1 cellular context compared by ENCODE assay signal in the genomic region with DNA sequence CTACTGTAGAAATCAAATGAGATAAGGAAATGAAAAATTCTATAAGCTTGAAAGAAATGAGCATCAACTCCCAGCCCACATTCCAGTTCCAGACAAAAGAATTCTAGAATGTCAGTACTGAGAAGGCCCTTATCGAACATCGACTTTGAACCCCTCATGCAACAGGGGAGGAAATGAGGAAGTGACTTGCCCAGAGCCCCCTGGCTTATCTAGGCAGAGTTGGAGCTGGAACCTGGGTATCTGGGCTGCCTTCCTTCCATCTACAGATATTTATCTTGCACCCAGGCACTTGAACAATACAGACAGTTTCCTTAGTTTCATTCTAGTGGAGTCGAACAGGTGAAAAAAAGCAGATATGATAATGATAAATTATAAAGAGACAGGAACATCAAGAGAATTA.
TF ChIP-seq lines count a peak whose summit lies in the region.

No MANE protein-coding gene starts in this region.

TF ChIP-seq in K562, 482 proteins besides CTCF, POLR2A, EP300 and RAD21 (continued from another document and continues in another):
- no peak for TF ChIP-seq ZBTB1 (CRISPR knock-in tag; IDR thresholded peaks at IDR 0.05; ENCODE audit: borderline replicate concordance, low read depth)
- TF ChIP-seq SMARCE1 (IDR thresholded peaks at IDR 0.05) = peak; percentile 84
- TF ChIP-seq ATF6 (CRISPR knock-in tag; IDR thresholded peaks at IDR 0.05) = no peak
- no peak for TF ChIP-seq CREB1 (IDR thresholded peaks at IDR 0.05)
- no peak for TF ChIP-seq CREB1 (CRISPR knock-in tag; IDR thresholded peaks at IDR 0.05)
- TF ChIP-seq CREM (IDR thresholded peaks at IDR 0.05; ENCODE audit: low read depth) = no peak
- TF ChIP-seq MTA2 (IDR thresholded peaks at IDR 0.05; ENCODE audit: low read depth) = peak; percentile 49; the same call in 1 of the 2 replicates
- no peak for TF ChIP-seq PHB2 (IDR thresholded peaks at IDR 0.05; ENCODE audit: low read depth)
- TF ChIP-seq ZNF121 (CRISPR knock-in tag; conservative IDR thresholded peaks at IDR 0.05) = no peak
- no peak for TF ChIP-seq PBX2 (CRISPR knock-in tag; IDR thresholded peaks at IDR 0.05; ENCODE audit: low read depth)
- peak; percentile 36; the same call in 1 of the 2 replicates for TF ChIP-seq PBX2 (tag; conservative IDR thresholded peaks at IDR 0.05; ENCODE audit: low read depth)
- no peak for TF ChIP-seq CREB3 (tag; conservative IDR thresholded peaks at IDR 0.05; ENCODE audit: low read depth)
- no peak for TF ChIP-seq FOXP1 (CRISPR knock-in tag; IDR thresholded peaks at IDR 0.05)
- TF ChIP-seq SOX6 (IDR thresholded peaks at IDR 0.05) = peak; percentile 90
- TF ChIP-seq BCOR (IDR thresholded peaks at IDR 0.05) = no peak
- TF ChIP-seq KLF10 (CRISPR knock-in tag; IDR thresholded peaks at IDR 0.05) = no peak
- TF ChIP-seq TRIM24 (IDR thresholded peaks at IDR 0.05) = no peak
- TF ChIP-seq HDAC2 (IDR thresholded peaks at IDR 0.05) = 0 out of 2 replicates have a peak, but pooled peaks have one; percentile 38
- no peak for TF ChIP-seq THRB (CRISPR knock-in tag; conservative IDR thresholded peaks at IDR 0.05)
- TF ChIP-seq SREBF1 (IDR thresholded peaks at IDR 0.05; ENCODE audit: borderline replicate concordance, low read depth, low read length) = no peak
- TF ChIP-seq ZBTB7A (IDR thresholded peaks at IDR 0.05; ENCODE audit: borderline replicate concordance, control insufficient read depth, low read depth, low read length) = peak; percentile 47; the same call in 1 of the 2 replicates
- TF ChIP-seq TCF7L2 (IDR thresholded peaks at IDR 0.05; ENCODE audit: low read depth, low read length) = no peak
- no peak for TF ChIP-seq ZNF592 (IDR thresholded peaks at IDR 0.05)
- TF ChIP-seq CLOCK (CRISPR knock-in tag; IDR thresholded peaks at IDR 0.05; ENCODE audit: borderline replicate concordance) = no peak
- TF ChIP-seq ZNF133 (CRISPR knock-in tag; IDR thresholded peaks at IDR 0.05) = no peak
- no peak for TF ChIP-seq FOSL1 (tag; conservative IDR thresholded peaks at IDR 0.05)
- no peak for TF ChIP-seq TAF15 (IDR thresholded peaks at IDR 0.05; ENCODE audit: low read depth, low read length)
- TF ChIP-seq LCOR (CRISPR knock-in tag; IDR thresholded peaks at IDR 0.05) = no peak
- no peak for TF ChIP-seq ZNF124 (CRISPR knock-in tag; IDR thresholded peaks at IDR 0.05)
- no peak for TF ChIP-seq ZNF274 (IDR thresholded peaks at IDR 0.05; ENCODE audit: borderline replicate concordance, low read depth, low read length)
- no peak for TF ChIP-seq DIDO1 (tag; IDR thresholded peaks at IDR 0.05; ENCODE audit: low read depth)
- TF ChIP-seq ZNF644 (tag; IDR thresholded peaks at IDR 0.05; ENCODE audit: low read depth) = no peak
- no peak for TF ChIP-seq KHSRP (IDR thresholded peaks at IDR 0.05)
- TF ChIP-seq, protein P1, sequence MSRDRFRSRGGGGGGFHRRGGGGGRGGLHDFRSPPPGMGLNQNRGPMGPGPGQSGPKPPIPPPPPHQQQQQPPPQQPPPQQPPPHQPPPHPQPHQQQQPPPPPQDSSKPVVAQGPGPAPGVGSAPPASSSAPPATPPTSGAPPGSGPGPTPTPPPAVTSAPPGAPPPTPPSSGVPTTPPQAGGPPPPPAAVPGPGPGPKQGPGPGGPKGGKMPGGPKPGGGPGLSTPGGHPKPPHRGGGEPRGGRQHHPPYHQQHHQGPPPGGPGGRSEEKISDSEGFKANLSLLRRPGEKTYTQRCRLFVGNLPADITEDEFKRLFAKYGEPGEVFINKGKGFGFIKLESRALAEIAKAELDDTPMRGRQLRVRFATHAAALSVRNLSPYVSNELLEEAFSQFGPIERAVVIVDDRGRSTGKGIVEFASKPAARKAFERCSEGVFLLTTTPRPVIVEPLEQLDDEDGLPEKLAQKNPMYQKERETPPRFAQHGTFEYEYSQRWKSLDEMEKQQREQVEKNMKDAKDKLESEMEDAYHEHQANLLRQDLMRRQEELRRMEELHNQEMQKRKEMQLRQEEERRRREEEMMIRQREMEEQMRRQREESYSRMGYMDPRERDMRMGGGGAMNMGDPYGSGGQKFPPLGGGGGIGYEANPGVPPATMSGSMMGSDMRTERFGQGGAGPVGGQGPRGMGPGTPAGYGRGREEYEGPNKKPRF (IDR thresholded peaks at IDR 0.05; ENCODE audit: low read depth, low read length) = no peak
- TF ChIP-seq L3MBTL2 (IDR thresholded peaks at IDR 0.05) = peak; percentile 49; the same call in 1 of the 2 replicates
- no peak for TF ChIP-seq ZNF398 (CRISPR knock-in tag; IDR thresholded peaks at IDR 0.05)
- TF ChIP-seq GATA2 (CRISPR knock-in tag; IDR thresholded peaks at IDR 0.05) = no peak
- no peak for TF ChIP-seq ZNF79 (CRISPR knock-in tag; IDR thresholded peaks at IDR 0.05; ENCODE audit: low read depth)
- no peak for TF ChIP-seq SNIP1 (IDR thresholded peaks at IDR 0.05; ENCODE audit: low read depth)
- TF ChIP-seq RBM22 (IDR thresholded peaks at IDR 0.05; ENCODE audit: low read depth, low read length, poor library complexity, severe bottlenecking) = no peak
- TF ChIP-seq PATZ1 (CRISPR knock-in tag; IDR thresholded peaks at IDR 0.05; ENCODE audit: borderline replicate concordance) = no peak
- no peak for TF ChIP-seq TOE1 (IDR thresholded peaks at IDR 0.05; ENCODE audit: borderline replicate concordance)
- TF ChIP-seq TOE1 (CRISPR knock-in tag; IDR thresholded peaks at IDR 0.05; ENCODE audit: borderline replicate concordance, low read depth) = no peak
